In genomic region chr1:226627050-226627755, GRCh38 we compare ENCODE assay signal across 8 cellular contexts.
DNase-seq lines count a peak whose midpoint lies in the region; ATAC-seq lines count a peak whose summit lies in the region.

No MANE protein-coding gene starts in this region.

- ATAC-seq in activated T-cell treated with anti-CD3 and anti-CD28 coated beads, Interleukin-2, amount 50 U/mL, for 4 hours = peak; percentile 9 to 27
- no peak for ATAC-seq in effector memory CD8-positive, alpha-beta T cell (replicated peaks)
- ATAC-seq in stimulated activated memory B cell treated with anti-CD40 and anti-IgM and Interleukin-4, amounts not matched to agents 10 μg/mL and 1 μg/mL and 100 μg/mL, for 72 hours = no peak
- ATAC-seq in GM19324 (IDR thresholded peaks at IDR 0.05; ENCODE audit: low FRiP score, unreplicated experiment) = no peak

- no peak for DNase-seq in activated T-cell treated with anti-CD3 and anti-CD28 coated beads, Interleukin-2, amount 50 U/mL, for 4 hours
- DNase-seq in activated T-cell treated with anti-CD3 and anti-CD28 coated beads for 4 hours (no peak), GOT3 (lab: John Stamatoyannopoulos, UW) (no peak), NOMO-1 (lab: John Stamatoyannopoulos, UW; ENCODE audit: unreplicated experiment in 2 of 2) (no peak)
- DNase-seq in effector memory CD8-positive, alpha-beta T cell = no peak

- no peaks in the 10 kb centered on the region for H3K9me3 Mint-ChIP-seq in activated T-cell treated with anti-CD3 and anti-CD28 coated beads, Interleukin-2, amount 50 U/mL, for 4 hours
- peaks cover 0 to 4% (median 3%) of the 10 kb centered on the region in 3 donors for H3K9me3 Mint-ChIP-seq in IgD-negative memory B cell
- H3K9me3 Mint-ChIP-seq in effector memory CD8-positive, alpha-beta T cell = no peaks in the 10 kb centered on the region
- peaks cover 9% of the 10 kb centered on the region for H3K9me3 Mint-ChIP-seq in stimulated activated memory B cell treated with anti-CD40 and anti-IgM and Interleukin-4, amounts not matched to agents 10 μg/mL and 1 μg/mL and 100 μg/mL, for 72 hours

- H3K4me1 Mint-ChIP-seq in activated T-cell treated with anti-CD3 and anti-CD28 coated beads, Interleukin-2, amount 50 U/mL, for 4 hours (ENCODE audit: low read depth) = peaks cover 32% of the 10 kb centered on the region
- H3K4me1 Mint-ChIP-seq in IgD-negative memory B cell = peaks cover 14 to 32% (median 20%) of the 10 kb centered on the region in 3 donors
- H3K4me1 Mint-ChIP-seq in effector memory CD8-positive, alpha-beta T cell (ENCODE audit: low read depth in 2 of 2) = peaks cover 9 to 27% of the 10 kb centered on the region in 2 donors
- peaks cover 52% of the 10 kb centered on the region for H3K4me1 Mint-ChIP-seq in stimulated activated memory B cell treated with anti-CD40 and anti-IgM and Interleukin-4, amounts not matched to agents 10 μg/mL and 1 μg/mL and 100 μg/mL, for 72 hours

- H3K27me3 Mint-ChIP-seq in activated T-cell treated with anti-CD3 and anti-CD28 coated beads, Interleukin-2, amount 50 U/mL, for 4 hours (ENCODE audit: low read depth) = no peaks in the 10 kb centered on the region
- peaks cover 1% of the 10 kb centered on the region for H3K27me3 Mint-ChIP-seq in IgD-negative memory B cell
- H3K27me3 Mint-ChIP-seq in effector memory CD8-positive, alpha-beta T cell = peaks cover 0 to 12% of the 10 kb centered on the region in 2 donors
- no peaks in the 10 kb centered on the region for H3K27me3 Mint-ChIP-seq in stimulated activated memory B cell treated with anti-CD40 and anti-IgM and Interleukin-4, amounts not matched to agents 10 μg/mL and 1 μg/mL and 100 μg/mL, for 72 hours

- peaks cover 7% of the 10 kb centered on the region for H3K36me3 Mint-ChIP-seq in activated T-cell treated with anti-CD3 and anti-CD28 coated beads, Interleukin-2, amount 50 U/mL, for 4 hours (ENCODE audit: insufficient read depth)
- H3K36me3 Mint-ChIP-seq in IgD-negative memory B cell = peaks cover 2% of the 10 kb centered on the region
- peaks cover 19% of the 10 kb centered on the region for H3K36me3 Mint-ChIP-seq in effector memory CD8-positive, alpha-beta T cell (ENCODE audit: insufficient read depth)
- H3K36me3 Mint-ChIP-seq in stimulated activated memory B cell treated with anti-CD40 and anti-IgM and Interleukin-4, amounts not matched to agents 10 μg/mL and 1 μg/mL and 100 μg/mL, for 72 hours = peaks cover 46% of the 10 kb centered on the region

- peak overlapping the region in 2 of 3 donors; percentile 76 to 84 for H3K27ac Mint-ChIP-seq in IgD-negative memory B cell
- peak overlapping the region; percentile 44 to 71 for H3K27ac Mint-ChIP-seq in effector memory CD8-positive, alpha-beta T cell
- H3K27ac Mint-ChIP-seq in stimulated activated memory B cell treated with anti-CD40 and anti-IgM and Interleukin-4, amounts not matched to agents 10 μg/mL and 1 μg/mL and 100 μg/mL, for 72 hours = peak overlapping the region; percentile 64

- no peak overlapping the region for H3K4me3 Mint-ChIP-seq in activated T-cell treated with anti-CD3 and anti-CD28 coated beads, Interleukin-2, amount 50 U/mL, for 4 hours
- H3K4me3 Mint-ChIP-seq in IgD-negative memory B cell = no peak overlapping the region
- no peak overlapping the region for H3K4me3 Mint-ChIP-seq in effector memory CD8-positive, alpha-beta T cell
- no peak overlapping the region for H3K4me3 Mint-ChIP-seq in stimulated activated memory B cell treated with anti-CD40 and anti-IgM and Interleukin-4, amounts not matched to agents 10 μg/mL and 1 μg/mL and 100 μg/mL, for 72 hours

Comparison
In these comparisons a context has a peak if more than half of its experiments do, and no peak if none do; other contexts are left out.
1. ATAC-seq: peak in activated T-cell treated with anti-CD3 and anti-CD28 coated beads, Interleukin-2, amount 50 U/mL, for 4 hours (2 of 2); none in effector memory CD8-positive, alpha-beta T cell (single experiment), stimulated activated memory B cell treated with anti-CD40 and anti-IgM and Interleukin-4, amounts not matched to agents 10 μg/mL and 1 μg/mL and 100 μg/mL, for 72 hours (single experiment) and GM19324 (single experiment).
2. Peak in every context shown above with its lines, with median percentiles within 50 percentile points of each other: H3K27ac Mint-ChIP-seq.